Comparison of ENCODE assay signal across 9 cellular contexts in genomic region chr1:12314328-12314903, GRCh38.
DNase-seq lines count a peak whose midpoint lies in the region; ATAC-seq and TF ChIP-seq lines count a peak whose summit lies in the region.
"Had no signal": no experiment of that assay in that cellular context is flagged by ENCODE, and none has a peak within 500 bp of the region (broad histone marks: within the 10 kb centered on the region; RNA-seq: fewer than 3 reads in every experiment).

No MANE protein-coding gene starts in this region.

- TF ChIP-seq CTCF in Caco-2 (IDR thresholded peaks at IDR 0.05; ENCODE audit: insufficient read depth in 1 of 2, low read depth in 1 of 2, low read length in 1 of 2, severe bottlenecking in 1 of 2, unreplicated experiment in 1 of 2) (peak; percentile 15 to 50), right lobe of liver (IDR thresholded peaks at IDR 0.05) (peak; percentile 35 to 52 (median 40))

- BruUV-seq in Caco-2 (replicated peaks; lab: Mats Ljungman, UMichigan) = no TSS peak

- H3K9me3 ChIP-seq in Caco-2 (no peaks in the 10 kb centered on the region), right lobe of liver (no peaks in the 10 kb centered on the region)

- H3K4me3 ChIP-seq in Caco-2 (ENCODE audit: low read depth, low read length) (no peak overlapping the region), right lobe of liver (no peak overlapping the region)

- peak; percentile 43 to 67 (median 50) for ATAC-seq in right lobe of liver
- ATAC-seq in GM18909 (IDR thresholded peaks at IDR 0.05; ENCODE audit: poor library complexity, unreplicated experiment) = no peak
- ATAC-seq in HG02938 (IDR thresholded peaks at IDR 0.05; ENCODE audit: unreplicated experiment) = no peak

- H3K36me3 Mint-ChIP-seq in Caco-2 (ENCODE audit: insufficient read depth, unreplicated experiment) = peaks cover 12% of the 10 kb centered on the region

- no peaks in the 10 kb centered on the region; the same call in 1 of the 2 replicates for H3K36me3 ChIP-seq in Caco-2 (ENCODE audit: control insufficient read depth, insufficient read depth, low read length)
- H3K36me3 ChIP-seq in right lobe of liver = peaks cover under 1 to 48% (median 17%) of the 10 kb centered on the region in 4 donors

- intact Hi-C loops in Caco-2 (cut with micrococcal nuclease; ENCODE audit: unreplicated experiment) = loop anchor here (1.0 kb wide), 2 partner anchors 305 to 345 kb away; no protein-coding TSS in a partner anchor
- intact Hi-C loops in right lobe of liver (cut with DNase I) = loop anchor here (10.0 kb wide), 1 partner anchor 340 kb away; no protein-coding TSS in a partner anchor

- POLR2A ChIA-PET in Caco-2 (lab: Charles Lee) = no interaction called here

- CTCF ChIA-PET in Caco-2 (lab: Charles Lee) = interaction anchor here (0.6 to 1.3 kb wide), 3 partner anchors 302 to 373 kb away, joined by 3 to 6 read pairs (median 3); no protein-coding TSS in a partner anchor

- H3K4me1 ChIP-seq in Caco-2 = 0 out of 2 replicates have a peak, but pooled peaks cover 7% of the 10 kb centered on the region
- no peaks in the 10 kb centered on the region for H3K4me1 ChIP-seq in right lobe of liver

- no peaks in the 10 kb centered on the region for H3K27me3 Mint-ChIP-seq in Caco-2 (ENCODE audit: insufficient read depth, unreplicated experiment)

- TF ChIP-seq POLR2A in right lobe of liver (IDR thresholded peaks at IDR 0.05) = no peak

- H3K4me1 Mint-ChIP-seq in Caco-2 (ENCODE audit: low read depth, unreplicated experiment) = no peaks in the 10 kb centered on the region

- no peak overlapping the region for H3K27ac ChIP-seq in right lobe of liver
- H3K27ac ChIP-seq: HL-60 had no signal

- H3K27me3 ChIP-seq in Caco-2 (replicated peaks; ENCODE audit: control insufficient read depth, insufficient read depth, low read length) (no peaks in the 10 kb centered on the region), right lobe of liver (no peaks in the 10 kb centered on the region)

- H3K27ac Mint-ChIP-seq in Caco-2 (ENCODE audit: unreplicated experiment) = no peak overlapping the region

- WGBS in right lobe of liver (ENCODE audit: insufficient coverage, low coverage, low lambda C conversion rate, missing lambda C conversion rate) = 47% methylated on average over 1 of the region's 1 CpG

- no peak overlapping the region for H3K4me3 Mint-ChIP-seq in Caco-2 (ENCODE audit: unreplicated experiment)

- DNase-seq in Caco-2 = no peak
- peak; percentile 11 for DNase-seq in LHCN-M2 (ENCODE audit: low read depth)
- peak; percentile 38 for DNase-seq in astrocyte of the hippocampus (ENCODE audit: low read depth, low spot score)
- no peak for DNase-seq in right lobe of liver
- DNase-seq in GDM1 (lab: John Stamatoyannopoulos, UW) = no peak
- DNase-seq in cerebellar cortex (ENCODE audit: low spot score) = no peak

- no peaks in the 10 kb centered on the region for H3K9me3 Mint-ChIP-seq in Caco-2 (ENCODE audit: unreplicated experiment)

Comparison
In these comparisons a context has a peak if more than half of its experiments do, and no peak if none do; other contexts are left out.
1. DNase-seq: peak in LHCN-M2 (single experiment) and astrocyte of the hippocampus (single experiment); none in Caco-2 (0 of 2), right lobe of liver (0 of 3), GDM1 (single experiment) and cerebellar cortex (single experiment).
2. ATAC-seq: peak in right lobe of liver (4 of 4); none in GM18909 (single experiment) and HG02938 (single experiment).